16 cellular contexts compared by ENCODE assay signal in the genomic region with DNA sequence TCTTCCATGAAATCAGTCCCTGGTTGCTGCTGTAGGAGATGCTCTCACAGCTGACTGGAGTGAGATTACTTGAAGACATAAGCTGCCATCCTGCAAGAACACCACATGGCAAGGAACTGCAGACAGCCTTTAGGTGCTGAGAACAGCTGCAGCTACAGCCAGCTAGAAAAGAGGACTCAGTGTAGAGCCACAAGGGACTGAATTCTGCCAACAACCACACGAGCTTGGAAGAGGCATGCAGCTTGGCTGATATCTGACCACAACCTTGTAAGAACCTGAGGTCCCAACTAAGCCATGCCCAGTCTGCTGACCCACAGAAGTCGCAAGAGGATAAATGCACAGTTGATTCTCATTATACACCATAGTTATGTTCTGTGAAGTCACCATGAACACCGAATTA.
DNase-seq lines count a peak whose midpoint lies in the region; ATAC-seq and TF ChIP-seq lines count a peak whose summit lies in the region.
"Had no signal": no experiment of that assay in that cellular context is flagged by ENCODE, and none has a peak within 500 bp of the region (broad histone marks: within the 10 kb centered on the region; RNA-seq: fewer than 3 reads in every experiment).

No MANE protein-coding gene starts in this region.

- peaks cover 9% of the 10 kb centered on the region for H3K9me3 Mint-ChIP-seq in endodermal cell

- H3K4me1 ChIP-seq in endodermal cell (ENCODE audit: control insufficient read depth, insufficient read depth, low read length), result peaks cover 12% of the 10 kb centered on the region

- H3K9ac ChIP-seq in endodermal cell (ENCODE audit: extremely low read depth, low read length, poor library complexity, severe bottlenecking), result no peak overlapping the region

- TF ChIP-seq CTCF in endodermal cell (conservative IDR thresholded peaks at IDR 0.05) (no peak), retinal pigment epithelial cell (conservative IDR thresholded peaks at IDR 0.05; ENCODE audit: low read depth, low read length) (no peak)

- DNase-seq in EH (ENCODE audit: low read depth) (peak; percentile 76), MG63 (peak; percentile 75), endodermal cell (peak; percentile 19), retinal pigment epithelial cell (ENCODE audit: low read depth) (peak; percentile 74)
- DNase-seq: activated CD8-positive, alpha-beta T cell treated with anti-CD3 and anti-CD28 coated beads, Interleukin-2, amount 10 ng/mL, durations not matched to agents 7 days and 5 days; activated effector memory CD4-positive, alpha-beta T cell treated with Interleukin-2 at 50 U/mL for 16 hours; caudate nucleus; naive thymus-derived CD4-positive, alpha-beta T cell; NCI-H2081 treated with DMSO at 0.1 percent for 48 hours; NK-92 treated with Interleukin-12 subunit alpha and Interleukin-12 subunit beta, amount 100 ng/mL, for 24 hours; stimulated activated naive CD4-positive, alpha-beta T cell treated with Interleukin-2 at 50 U/mL for 16 hours had no signal

- H3K4me3 Mint-ChIP-seq in endodermal cell, result no peak overlapping the region
- H3K4me3 Mint-ChIP-seq: activated CD8-positive, alpha-beta T cell treated with anti-CD3 and anti-CD28 coated beads, Interleukin-2, amount 10 ng/mL, durations not matched to agents 7 days and 5 days; naive thymus-derived CD4-positive, alpha-beta T cell had no signal

- ATAC-seq in GM21737 (IDR thresholded peaks at IDR 0.05; ENCODE audit: unreplicated experiment) (no peak), HG03432 (IDR thresholded peaks at IDR 0.05; ENCODE audit: unreplicated experiment) (no peak), GM21529 (IDR thresholded peaks at IDR 0.05; ENCODE audit: unreplicated experiment) (no peak), HG02938 (IDR thresholded peaks at IDR 0.05; ENCODE audit: unreplicated experiment) (no peak)
- ATAC-seq: activated CD8-positive, alpha-beta T cell treated with anti-CD3 and anti-CD28 coated beads, Interleukin-2, amount 10 ng/mL, durations not matched to agents 7 days and 5 days; left lobe of liver; naive thymus-derived CD4-positive, alpha-beta T cell had no signal

- H3K36me3 ChIP-seq in MG63 (no peaks in the 10 kb centered on the region), endodermal cell (ENCODE audit: control insufficient read depth, insufficient read depth, low read length) (no peaks in the 10 kb centered on the region)

- peaks cover 39% of the 10 kb centered on the region for H3K4me1 Mint-ChIP-seq in endodermal cell
- H3K4me1 Mint-ChIP-seq: naive thymus-derived CD4-positive, alpha-beta T cell had no signal

- H3K36me3 Mint-ChIP-seq in endodermal cell (ENCODE audit: low read depth), result no peaks in the 10 kb centered on the region
- H3K36me3 Mint-ChIP-seq: naive thymus-derived CD4-positive, alpha-beta T cell had no signal

- 91 to 100% methylated on average over 2 to 3 of the region's 3 CpGs for WGBS in endodermal cell (ENCODE audit: insufficient coverage in 1 of 2, insufficient read length in 1 of 2), 2 experiments

- H3K27ac Mint-ChIP-seq in endodermal cell, result no peak overlapping the region
- H3K27ac Mint-ChIP-seq: activated CD8-positive, alpha-beta T cell treated with anti-CD3 and anti-CD28 coated beads, Interleukin-2, amount 10 ng/mL, durations not matched to agents 7 days and 5 days; naive thymus-derived CD4-positive, alpha-beta T cell had no signal

- H3K27me3 ChIP-seq in MG63, result no peaks in the 10 kb centered on the region
- H3K27me3 ChIP-seq in endodermal cell (ENCODE audit: control insufficient read depth, insufficient read depth, low read length, poor library complexity, severe bottlenecking), result no peaks in the 10 kb centered on the region

- H3K9me3 ChIP-seq in MG63, result no peaks in the 10 kb centered on the region
- H3K9me3 ChIP-seq in endodermal cell (ENCODE audit: control insufficient read depth, low read length), result peaks cover 19% of the 10 kb centered on the region

- no peaks in the 10 kb centered on the region for H3K27me3 Mint-ChIP-seq in endodermal cell (ENCODE audit: insufficient read depth)

- no peak overlapping the region for H3K27ac ChIP-seq in endodermal cell (ENCODE audit: low read depth, low read length)

- H3K4me3 ChIP-seq in MG63, result no peak overlapping the region
- H3K4me3 ChIP-seq in endodermal cell (ENCODE audit: low read length), result no peak overlapping the region
- no peak overlapping the region for H3K4me3 ChIP-seq in retinal pigment epithelial cell (ENCODE audit: low read length)

Comparison
In these comparisons a context has a peak if more than half of its experiments do, and no peak if none do; other contexts are left out.
1. DNase-seq: peak in every context shown above with its lines; median percentile 76 in EH; 75 in MG63; 74 in retinal pigment epithelial cell; 19 in endodermal cell.